ENCODE assay signal across 32 cellular contexts in the genomic region with DNA sequence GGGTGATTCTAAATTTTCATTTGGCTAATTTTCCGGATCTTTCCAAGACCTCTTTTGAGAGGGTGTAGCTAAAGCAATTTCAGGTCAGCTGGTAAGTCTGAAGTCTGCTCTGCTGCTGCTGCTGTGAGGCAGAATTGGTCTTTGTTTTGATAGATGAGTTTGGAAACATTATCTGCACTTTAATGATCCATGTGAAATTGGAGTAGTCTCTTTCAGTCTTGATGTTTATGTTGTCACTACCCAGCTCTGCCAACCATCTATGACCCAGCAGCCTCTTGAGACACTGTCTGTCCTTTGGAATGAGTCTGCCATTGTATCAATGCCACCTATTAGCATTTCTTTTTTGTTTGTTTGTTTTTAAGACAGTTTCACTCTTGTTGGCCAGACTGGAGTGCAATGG.
"Had no signal": no experiment of that assay in that cellular context is flagged by ENCODE, and none has a peak within 500 bp of the region (broad histone marks: within the 10 kb centered on the region; RNA-seq: fewer than 3 reads in every experiment).

No MANE protein-coding gene starts in this region.

- DNase-seq: activated B cell treated with CpG ODN at 0.5 μM for 24 hours; activated CD4-positive, alpha-beta memory T cell treated with anti-CD3 and anti-CD28 coated beads for 36 hours; activated CD4-positive, alpha-beta T cell treated with anti-CD3 and anti-CD28 coated beads for 4 hours; activated CD4-positive, alpha-beta T cell treated with anti-CD3 and anti-CD28 coated beads, Interleukin-2, amount 10 ng/mL, durations not matched to agents 24 days and 14 days; activated CD4-positive, alpha-beta T cell treated with anti-CD3 and anti-CD28 coated beads, Interleukin-2, amount 50 U/mL, for 1 hour; activated CD4-positive, alpha-beta T cell treated with anti-CD3 and anti-CD28 coated beads, Interleukin-2, amount 50 U/mL, for 4 hours; activated CD4-positive, CD25-positive, alpha-beta regulatory T cell treated with anti-CD3 and anti-CD28 coated beads, Interleukin-2, amount 50 U/mL, for 72 hours; activated CD8-positive, alpha-beta memory T cell treated with anti-CD3 and anti-CD28 coated beads, Interleukin-2, amount 50 U/mL, for 4 hours; activated CD8-positive, alpha-beta T cell treated with anti-CD3 and anti-CD28 coated beads for 36 hours; activated effector memory CD4-positive, alpha-beta T cell treated with anti-CD3 and anti-CD28 coated beads, Interleukin-2, amount 50 U/mL, for 16 hours; activated gamma-delta T cell treated with Interleukin-2 at 50 U/mL for 16 hours; activated naive CD4-positive, alpha-beta T cell; activated naive CD4-positive, alpha-beta T cell treated with anti-CD3 and anti-CD28 coated beads for 36 hours; activated naive CD4-positive, alpha-beta T cell treated with anti-CD3 and anti-CD28 coated beads, Interleukin-2, amount 50 U/mL, for 16 hours; activated naive CD8-positive, alpha-beta T cell treated with anti-CD3 and anti-CD28 coated beads for 36 hours; activated T-cell treated with anti-CD3 and anti-CD28 coated beads for 4 hours; activated T-cell treated with anti-CD3 and anti-CD28 coated beads, Interleukin-2, amount 50 U/mL, for 1 hour; activated T-cell treated with anti-CD3 and anti-CD28 coated beads, Interleukin-2, amount 50 U/mL, for 4 hours; activated T-cell treated with anti-CD3 and anti-CD28 coated beads, Interleukin-2, amount 50 U/mL, for 72 hours; adrenal gland; amniotic stem cell; aorta; body of pancreas; brain microvascular endothelial cell; central memory CD4-positive, alpha-beta T cell; T-helper 2 cell; T-helper 9 cell had no signal

- H3K36me3 Mint-ChIP-seq: activated CD4-positive, alpha-beta memory T cell treated with anti-CD3 and anti-CD28 coated beads for 36 hours; activated naive CD4-positive, alpha-beta T cell treated with anti-CD3 and anti-CD28 coated beads, Interleukin-2, amount 50 U/mL, for 72 hours; activated naive CD8-positive, alpha-beta T cell treated with anti-CD3 and anti-CD28 coated beads for 36 hours had no signal

- H3K27ac Mint-ChIP-seq: activated B cell treated with CpG ODN at 0.5 μM for 24 hours; activated CD4-positive, alpha-beta memory T cell treated with anti-CD3 and anti-CD28 coated beads for 36 hours; activated CD4-positive, alpha-beta T cell treated with anti-CD3 and anti-CD28 coated beads, Interleukin-2, amount 10 ng/mL, durations not matched to agents 24 days and 14 days; activated CD8-positive, alpha-beta T cell treated with anti-CD3 and anti-CD28 coated beads for 36 hours; activated naive CD4-positive, alpha-beta T cell treated with anti-CD3 and anti-CD28 coated beads for 36 hours; activated naive CD4-positive, alpha-beta T cell treated with anti-CD3 and anti-CD28 coated beads, Interleukin-2, amount 50 U/mL, for 72 hours; activated naive CD8-positive, alpha-beta T cell treated with anti-CD3 and anti-CD28 coated beads for 36 hours; activated T-cell treated with anti-CD3 and anti-CD28 coated beads, Interleukin-2, amount 50 U/mL, for 72 hours; activated T-helper 1 cell treated with anti-CD3 and anti-CD28 coated beads, Interleukin-12 subunit alpha, Interleukin-12 subunit beta, Interleukin-2, Interleukin-4 antibody, amounts not matched to agents 30 ng/mL and 10 ng/mL and 1 ng/mL, durations not matched to agents 14 hours and 24 hours and 36 hours; activated T-helper 17 cell treated with anti-CD3 and anti-CD28 coated beads, Interleukin-2, amount 50 U/mL, for 72 hours; T-helper 1 cell treated with Interleukin-12 subunit alpha and Interleukin-12 subunit beta and Interleukin-4 antibody, amounts not matched to agents 30 μg/mL and 1 μg/mL, for 36 hours; T-helper 2 cell treated with Interferon-gamma antibody and Interleukin-4, amounts not matched to agents 5 μg/mL and 100 μg/mL, for 36 hours had no signal

- H3K9me3 Mint-ChIP-seq: activated B cell treated with CpG ODN at 0.5 μM for 24 hours; activated CD4-positive, alpha-beta memory T cell treated with anti-CD3 and anti-CD28 coated beads for 36 hours; activated CD4-positive, alpha-beta T cell treated with anti-CD3 and anti-CD28 coated beads, Interleukin-2, amount 10 ng/mL, durations not matched to agents 24 days and 14 days; activated CD8-positive, alpha-beta T cell treated with anti-CD3 and anti-CD28 coated beads for 36 hours; activated naive CD4-positive, alpha-beta T cell treated with anti-CD3 and anti-CD28 coated beads for 36 hours; activated naive CD4-positive, alpha-beta T cell treated with anti-CD3 and anti-CD28 coated beads, Interleukin-2, amount 50 U/mL, for 72 hours; activated naive CD8-positive, alpha-beta T cell treated with anti-CD3 and anti-CD28 coated beads for 36 hours; activated T-cell treated with anti-CD3 and anti-CD28 coated beads, Interleukin-2, amount 50 U/mL, for 4 hours; activated T-cell treated with anti-CD3 and anti-CD28 coated beads, Interleukin-2, amount 50 U/mL, for 72 hours; activated T-helper 1 cell treated with anti-CD3 and anti-CD28 coated beads, Interleukin-12 subunit alpha, Interleukin-12 subunit beta, Interleukin-2, Interleukin-4 antibody, amounts not matched to agents 30 ng/mL and 10 ng/mL and 1 ng/mL, durations not matched to agents 14 hours and 24 hours and 36 hours; activated T-helper 17 cell treated with anti-CD3 and anti-CD28 coated beads, Interleukin-2, amount 50 U/mL, for 72 hours; T-helper 1 cell treated with Interleukin-12 subunit alpha and Interleukin-12 subunit beta and Interleukin-4 antibody, amounts not matched to agents 30 μg/mL and 1 μg/mL, for 36 hours; T-helper 2 cell treated with Interferon-gamma antibody and Interleukin-4, amounts not matched to agents 5 μg/mL and 100 μg/mL, for 36 hours had no signal

- H3K27me3 Mint-ChIP-seq: activated B cell treated with CpG ODN at 0.5 μM for 24 hours; activated CD8-positive, alpha-beta T cell treated with anti-CD3 and anti-CD28 coated beads for 36 hours had no signal

- H3K4me1 Mint-ChIP-seq: activated B cell treated with CpG ODN at 0.5 μM for 24 hours; activated CD4-positive, alpha-beta T cell treated with anti-CD3 and anti-CD28 coated beads, Interleukin-2, amount 10 ng/mL, durations not matched to agents 24 days and 14 days; activated naive CD8-positive, alpha-beta T cell treated with anti-CD3 and anti-CD28 coated beads for 36 hours; activated T-helper 17 cell treated with anti-CD3 and anti-CD28 coated beads, Interleukin-2, amount 50 U/mL, for 72 hours had no signal

- H3K4me3 Mint-ChIP-seq: activated B cell treated with CpG ODN at 0.5 μM for 24 hours; activated CD4-positive, alpha-beta memory T cell treated with anti-CD3 and anti-CD28 coated beads for 36 hours; activated CD4-positive, alpha-beta T cell treated with anti-CD3 and anti-CD28 coated beads, Interleukin-2, amount 10 ng/mL, durations not matched to agents 24 days and 14 days; activated CD8-positive, alpha-beta T cell treated with anti-CD3 and anti-CD28 coated beads for 36 hours; activated naive CD4-positive, alpha-beta T cell treated with anti-CD3 and anti-CD28 coated beads for 36 hours; activated naive CD8-positive, alpha-beta T cell treated with anti-CD3 and anti-CD28 coated beads for 36 hours; activated T-cell treated with anti-CD3 and anti-CD28 coated beads, Interleukin-2, amount 50 U/mL, for 4 hours; activated T-cell treated with anti-CD3 and anti-CD28 coated beads, Interleukin-2, amount 50 U/mL, for 72 hours; activated T-helper 1 cell treated with anti-CD3 and anti-CD28 coated beads, Interleukin-12 subunit alpha, Interleukin-12 subunit beta, Interleukin-2, Interleukin-4 antibody, amounts not matched to agents 30 ng/mL and 10 ng/mL and 1 ng/mL, durations not matched to agents 14 hours and 24 hours and 36 hours; activated T-helper 17 cell treated with anti-CD3 and anti-CD28 coated beads, Interleukin-2, amount 50 U/mL, for 72 hours; T-helper 1 cell treated with Interleukin-12 subunit alpha and Interleukin-12 subunit beta and Interleukin-4 antibody, amounts not matched to agents 30 μg/mL and 1 μg/mL, for 36 hours; T-helper 2 cell treated with Interferon-gamma antibody and Interleukin-4, amounts not matched to agents 5 μg/mL and 100 μg/mL, for 36 hours had no signal
